Comparison of ENCODE assay signal across 13 cellular contexts in genomic region chrX:120085553-120086185, GRCh38. TPM values are rescaled to one million over a fixed set of nuclear protein-coding genes. Genes with fewer than 3 reads are reported as not detected.
"Had no signal": no experiment of that assay in that cellular context is flagged by ENCODE, and none has a peak within 500 bp of the region (broad histone marks: within the 10 kb centered on the region; RNA-seq: fewer than 3 reads in every experiment).

No MANE protein-coding gene starts in this region.

RNA-seq across cellular contexts. Expression of gene RHOXF2B, which starts 8.2 kb away (rescaled TPM):
- total RNA-seq: activated CD4-positive, alpha-beta memory T cell treated with anti-CD3 and anti-CD28 coated beads for 36 hours; activated CD8-positive, alpha-beta memory T cell treated with anti-CD3 and anti-CD28 coated beads, Interleukin-2, amount 10 ng/mL, durations not matched to agents 7 days and 5 days; activated naive CD8-positive, alpha-beta T cell treated with anti-CD3 and anti-CD28 coated beads, Interleukin-2, amount 10 ng/mL, durations not matched to agents 7 days and 5 days; activated T-helper 2 cell treated with anti-CD3 and anti-CD28 coated beads, Interferon-gamma antibody, Interleukin-2, Interleukin-4, amounts not matched to agents 10 μg/mL and 5 μg/mL and 100 μg/mL, durations not matched to agents 14 hours and 24 hours and 36 hours; body of pancreas; cardiac septum; dermis microvascular lymphatic vessel endothelial cell; liver; pulmonary artery endothelial cell; smooth muscle cell; stomach; T-helper 2 cell treated with Interferon-gamma antibody and Interleukin-4, amounts not matched to agents 100 ng/mL and 5 ng/mL, for 36 hours; temporal lobe had no signal
- polyA plus RNA-seq: smooth muscle cell, stomach had no signal

RNA-seq across cellular contexts. Expression of gene RHOXF1, which starts 30.0 kb away (rescaled TPM):
- total RNA-seq: activated CD4-positive, alpha-beta memory T cell treated with anti-CD3 and anti-CD28 coated beads for 36 hours; activated CD8-positive, alpha-beta memory T cell treated with anti-CD3 and anti-CD28 coated beads, Interleukin-2, amount 10 ng/mL, durations not matched to agents 7 days and 5 days; activated T-helper 2 cell treated with anti-CD3 and anti-CD28 coated beads, Interferon-gamma antibody, Interleukin-2, Interleukin-4, amounts not matched to agents 10 μg/mL and 5 μg/mL and 100 μg/mL, durations not matched to agents 14 hours and 24 hours and 36 hours; body of pancreas; cardiac septum; dermis microvascular lymphatic vessel endothelial cell; liver; pulmonary artery endothelial cell; smooth muscle cell; stomach; T-helper 2 cell treated with Interferon-gamma antibody and Interleukin-4, amounts not matched to agents 100 ng/mL and 5 ng/mL, for 36 hours; temporal lobe had no signal
- polyA plus RNA-seq: liver, smooth muscle cell, stomach had no signal
